Comparison of ENCODE assay signal across 8 cellular contexts in the genomic region with DNA sequence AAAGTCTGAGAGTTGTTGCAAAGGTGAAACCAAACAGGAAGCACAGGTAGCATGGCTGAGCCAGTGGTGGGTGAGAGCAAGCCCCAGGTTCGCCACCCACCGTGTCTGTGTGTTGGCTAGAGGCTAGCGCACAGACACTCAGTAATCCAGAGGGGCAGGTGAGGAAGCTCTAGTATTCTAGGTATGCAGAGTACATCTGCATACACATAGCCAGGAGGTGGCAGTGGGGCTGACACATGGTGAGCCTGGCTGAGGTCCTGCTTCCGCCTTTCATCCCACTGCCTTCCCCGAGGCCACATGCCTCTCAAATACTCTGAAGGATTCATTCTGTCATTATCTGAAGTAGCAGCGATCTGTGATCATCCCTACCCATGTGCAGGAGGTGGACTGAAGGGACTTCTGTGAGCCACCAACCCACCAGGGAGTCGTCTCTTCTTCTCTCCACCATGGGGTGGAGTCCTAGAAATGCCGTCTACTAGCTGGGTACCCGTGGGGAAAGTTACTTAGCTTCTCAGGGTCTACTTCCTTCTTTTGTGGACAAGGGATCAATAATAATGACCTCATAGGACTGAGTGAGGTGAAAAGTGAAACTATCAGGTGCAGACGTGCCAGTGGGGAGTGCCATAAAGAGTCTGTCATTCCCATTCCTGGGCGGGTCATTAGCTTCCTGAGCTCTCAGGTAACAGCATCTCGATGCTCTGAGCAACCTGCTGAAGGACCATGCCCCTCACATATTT. TPM values are rescaled to one million over a fixed set of nuclear protein-coding genes. Genes with fewer than 3 reads are reported as not detected.
A peak's percentile ranks its signal among the peaks of the same experiment; 100 is the strongest.
DNase-seq lines count a peak whose midpoint lies in the region; ATAC-seq and TF ChIP-seq lines count a peak whose summit lies in the region.

No MANE protein-coding gene starts in this region.

- H3K4me3 ChIP-seq in heart left ventricle = no peak overlapping the region
- no peak overlapping the region for H3K4me3 ChIP-seq in tibial artery

- TF ChIP-seq POLR2A in heart left ventricle (IDR thresholded peaks at IDR 0.05) = no peak

- H3K27ac ChIP-seq in heart left ventricle (peak overlapping the region in 1 of 12 donors; percentile 20), tibial artery (no peak overlapping the region)

- no peak overlapping the region for H3K4me3 Mint-ChIP-seq in CD14-positive monocyte
- no peak overlapping the region for H3K4me3 Mint-ChIP-seq in activated CD4-positive, alpha-beta memory T cell treated with anti-CD3 and anti-CD28 coated beads for 36 hours

- peaks cover 0 to 2% (median 0%) of the 10 kb centered on the region in 3 donors for H3K27me3 Mint-ChIP-seq in CD14-positive monocyte (ENCODE audit: low read depth in 3 of 3)
- no peaks in the 10 kb centered on the region for H3K27me3 Mint-ChIP-seq in activated CD4-positive, alpha-beta memory T cell treated with anti-CD3 and anti-CD28 coated beads for 36 hours

- intact Hi-C loops in CD14-positive monocyte (cut with micrococcal nuclease) (no loop called here), heart left ventricle (cut with DNase I) (no loop called here), tibial artery (cut with DNase I; ENCODE audit: low total_unique reads) (loop anchor here (10.0 kb wide), 1 partner anchor 238 kb away; no protein-coding TSS in a partner anchor)
- intact Hi-C loops in activated CD4-positive, alpha-beta memory T cell treated with anti-CD3 and anti-CD28 coated beads for 36 hours (cut with micrococcal nuclease) = no loop called here

- CTCF ChIA-PET in activated CD4-positive, alpha-beta memory T cell treated with anti-CD3 and anti-CD28 coated beads for 36 hours (lab: Charles Lee) = interaction anchor here (0.7 to 9.1 kb wide), 6 partner anchors 10 to 137 kb away, joined by 3 to 89 read pairs (median 6); partner anchors contain the start of genes ERN1 and GH1

- peak overlapping the region in 5 of 7 donors; percentile 12 to 91 (median 46) for H3K27ac Mint-ChIP-seq in CD14-positive monocyte
- peak overlapping the region; percentile 64 for H3K27ac Mint-ChIP-seq in activated CD4-positive, alpha-beta memory T cell treated with anti-CD3 and anti-CD28 coated beads for 36 hours

- no peaks in the 10 kb centered on the region for H3K27me3 ChIP-seq in heart left ventricle
- no peaks in the 10 kb centered on the region for H3K27me3 ChIP-seq in tibial artery

- ATAC-seq in GM19025 (IDR thresholded peaks at IDR 0.05; ENCODE audit: low read depth, unreplicated experiment) = peak; percentile 71
- ATAC-seq in HG03103 (IDR thresholded peaks at IDR 0.05; ENCODE audit: low read depth, unreplicated experiment) = peak; percentile 57
- no peak for ATAC-seq in heart left ventricle

- peaks cover 21% of the 10 kb centered on the region for H3K4me1 Mint-ChIP-seq in CD14-positive monocyte
- H3K4me1 Mint-ChIP-seq in activated CD4-positive, alpha-beta memory T cell treated with anti-CD3 and anti-CD28 coated beads for 36 hours (ENCODE audit: low read depth) = peaks cover 55% of the 10 kb centered on the region

- H3K9me3 ChIP-seq in heart left ventricle (no peaks in the 10 kb centered on the region), tibial artery (no peaks in the 10 kb centered on the region)

- H3K36me3 Mint-ChIP-seq in CD14-positive monocyte = peaks cover 90 to 93% of the 10 kb centered on the region in 2 donors
- peaks cover 73% of the 10 kb centered on the region for H3K36me3 Mint-ChIP-seq in activated CD4-positive, alpha-beta memory T cell treated with anti-CD3 and anti-CD28 coated beads for 36 hours

- DNase-seq in CD14-positive monocyte (ENCODE audit: low spot score) (no peak), dedifferentiated amniotic fluid mesenchymal stem cell (ENCODE audit: extremely low spot score) (no peak), SHP77 treated with DMSO at 0.1 percent for 48 hours (lab: John Stamatoyannopoulos, UW) (no peak), heart left ventricle (no peak), tibial artery (no peak)
- DNase-seq in activated CD4-positive, alpha-beta memory T cell treated with anti-CD3 and anti-CD28 coated beads for 36 hours = no peak

- POLR2A ChIA-PET in activated CD4-positive, alpha-beta memory T cell treated with anti-CD3 and anti-CD28 coated beads for 36 hours (lab: Charles Lee) = interaction anchor here (0.9 kb wide), 1 partner anchor 26 kb away, joined by 4 read pairs; no protein-coding TSS in a partner anchor

- H3K9me3 Mint-ChIP-seq in CD14-positive monocyte = no peaks in the 10 kb centered on the region
- H3K9me3 Mint-ChIP-seq in activated CD4-positive, alpha-beta memory T cell treated with anti-CD3 and anti-CD28 coated beads for 36 hours = no peaks in the 10 kb centered on the region

- 75 to 89% (median 78%) methylated on average over 11 to 12 of the region's 12 CpGs for WGBS in heart left ventricle, 4 donors

- no peak for TF ChIP-seq CTCF in CD14-positive monocyte (IDR thresholded peaks at IDR 0.05)
- TF ChIP-seq CTCF in heart left ventricle (IDR thresholded peaks at IDR 0.05) = no peak
- no peak for TF ChIP-seq CTCF in tibial artery (IDR thresholded peaks at IDR 0.05)

- peaks cover 0 to 94% (median 77%) of the 10 kb centered on the region in 9 donors for H3K36me3 ChIP-seq in heart left ventricle
- peaks cover 59 to 99% (median 71%) of the 10 kb centered on the region in 3 donors for H3K36me3 ChIP-seq in tibial artery

- H3K4me1 ChIP-seq in heart left ventricle (peaks cover 0 to 22% (median 0%) of the 10 kb centered on the region in 12 donors), tibial artery (no peaks in the 10 kb centered on the region)

RNA-seq across cellular contexts. Expression of gene ICAM2, which starts 36.0 kb away (rescaled TPM):
- polyA plus RNA-seq in CD14-positive monocyte (100 to 1,000 TPM; 174 to 186 TPM), heart left ventricle (10 to 100 TPM; 61.0 to 64.1 TPM)
- 10 to 100 TPM; 65.0 to 66.7 TPM for total RNA-seq in activated CD4-positive, alpha-beta memory T cell treated with anti-CD3 and anti-CD28 coated beads for 36 hours
- 100 to 1,000 TPM in 2 of 9 donors, 10 to 100 TPM in 7; 24.4 to 262 (median 33.0) TPM for total RNA-seq in heart left ventricle

RNA-seq across cellular contexts. Expression of gene PRR29, which starts 58.3 kb away (rescaled TPM):
- polyA plus RNA-seq in CD14-positive monocyte = 1 to 10 TPM; 1.4 to 2.1 TPM
- total RNA-seq in activated CD4-positive, alpha-beta memory T cell treated with anti-CD3 and anti-CD28 coated beads for 36 hours = 1 to 10 TPM; 2.0 to 3.4 TPM
- 1 to 10 TPM in 1 of 9 donors, under 1 TPM in 5, not detected in 3; 0.15 to 1.8 (median 0.34) TPM for total RNA-seq in heart left ventricle
- polyA plus RNA-seq in heart left ventricle = under 1 TPM; 0.15 to 0.19 TPM

Comparison
In these comparisons a context has a peak if more than half of its experiments do, and no peak if none do; other contexts are left out.
1. ATAC-seq: peak in GM19025 (single experiment) and HG03103 (single experiment); none in heart left ventricle (0 of 4).